In the genomic region with DNA sequence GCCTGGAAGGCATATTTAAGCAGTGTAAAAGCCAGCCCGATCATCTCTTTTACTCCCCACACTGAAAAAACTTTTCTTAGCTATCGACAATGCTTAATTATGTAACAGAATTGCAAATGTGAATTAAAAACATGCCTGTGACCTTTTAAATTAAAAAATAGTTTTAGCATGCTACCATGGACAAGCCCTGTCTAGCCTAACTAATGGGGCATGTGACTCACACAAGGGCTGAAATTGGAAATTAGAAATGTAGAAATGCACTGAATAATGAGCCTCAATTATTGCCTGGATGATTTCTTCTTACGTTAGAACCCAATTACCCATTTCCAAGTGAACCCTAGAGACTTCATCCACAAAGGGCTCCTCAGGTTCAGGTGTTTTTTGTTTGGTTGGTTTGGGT, we compare ENCODE assay signal across 2 cellular contexts.
TF ChIP-seq lines count a peak whose summit lies in the region.

No MANE protein-coding gene starts in this region.

TF ChIP-seq in SK-N-SH, 30 proteins besides CTCF, POLR2A, EP300 and RAD21 (continued from another document):
- TF ChIP-seq, protein P1, sequence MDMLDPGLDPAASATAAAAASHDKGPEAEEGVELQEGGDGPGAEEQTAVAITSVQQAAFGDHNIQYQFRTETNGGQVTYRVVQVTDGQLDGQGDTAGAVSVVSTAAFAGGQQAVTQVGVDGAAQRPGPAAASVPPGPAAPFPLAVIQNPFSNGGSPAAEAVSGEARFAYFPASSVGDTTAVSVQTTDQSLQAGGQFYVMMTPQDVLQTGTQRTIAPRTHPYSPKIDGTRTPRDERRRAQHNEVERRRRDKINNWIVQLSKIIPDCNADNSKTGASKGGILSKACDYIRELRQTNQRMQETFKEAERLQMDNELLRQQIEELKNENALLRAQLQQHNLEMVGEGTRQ (IDR thresholded peaks at IDR 0.05; ENCODE audit: borderline replicate concordance, low read depth, low read length): no peak
- TF ChIP-seq, protein P2, sequence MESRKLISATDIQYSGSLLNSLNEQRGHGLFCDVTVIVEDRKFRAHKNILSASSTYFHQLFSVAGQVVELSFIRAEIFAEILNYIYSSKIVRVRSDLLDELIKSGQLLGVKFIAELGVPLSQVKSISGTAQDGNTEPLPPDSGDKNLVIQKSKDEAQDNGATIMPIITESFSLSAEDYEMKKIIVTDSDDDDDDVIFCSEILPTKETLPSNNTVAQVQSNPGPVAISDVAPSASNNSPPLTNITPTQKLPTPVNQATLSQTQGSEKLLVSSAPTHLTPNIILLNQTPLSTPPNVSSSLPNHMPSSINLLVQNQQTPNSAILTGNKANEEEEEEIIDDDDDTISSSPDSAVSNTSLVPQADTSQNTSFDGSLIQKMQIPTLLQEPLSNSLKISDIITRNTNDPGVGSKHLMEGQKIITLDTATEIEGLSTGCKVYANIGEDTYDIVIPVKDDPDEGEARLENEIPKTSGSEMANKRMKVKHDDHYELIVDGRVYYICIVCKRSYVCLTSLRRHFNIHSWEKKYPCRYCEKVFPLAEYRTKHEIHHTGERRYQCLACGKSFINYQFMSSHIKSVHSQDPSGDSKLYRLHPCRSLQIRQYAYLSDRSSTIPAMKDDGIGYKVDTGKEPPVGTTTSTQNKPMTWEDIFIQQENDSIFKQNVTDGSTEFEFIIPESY (IDR thresholded peaks at IDR 0.05; ENCODE audit: borderline replicate concordance, low read depth): no peak
- TF ChIP-seq, protein P3, sequence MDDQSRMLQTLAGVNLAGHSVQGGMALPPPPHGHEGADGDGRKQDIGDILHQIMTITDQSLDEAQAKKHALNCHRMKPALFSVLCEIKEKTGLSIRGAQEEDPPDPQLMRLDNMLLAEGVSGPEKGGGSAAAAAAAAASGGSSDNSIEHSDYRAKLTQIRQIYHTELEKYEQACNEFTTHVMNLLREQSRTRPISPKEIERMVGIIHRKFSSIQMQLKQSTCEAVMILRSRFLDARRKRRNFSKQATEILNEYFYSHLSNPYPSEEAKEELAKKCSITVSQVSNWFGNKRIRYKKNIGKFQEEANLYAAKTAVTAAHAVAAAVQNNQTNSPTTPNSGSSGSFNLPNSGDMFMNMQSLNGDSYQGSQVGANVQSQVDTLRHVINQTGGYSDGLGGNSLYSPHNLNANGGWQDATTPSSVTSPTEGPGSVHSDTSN (IDR thresholded peaks at IDR 0.05): no peak
- TF ChIP-seq ELF1 (IDR thresholded peaks at IDR 0.05): no peak
- no peak for TF ChIP-seq MAX (IDR thresholded peaks at IDR 0.05; ENCODE audit: low read depth)
- TF ChIP-seq CHD2 (IDR thresholded peaks at IDR 0.05; ENCODE audit: low read length, partially characterized antibody): no peak
- TF ChIP-seq TCF12 (IDR thresholded peaks at IDR 0.05): no peak
- TF ChIP-seq TEAD4 (IDR thresholded peaks at IDR 0.05; ENCODE audit: borderline replicate concordance, insufficient read depth): no peak
- TF ChIP-seq FOSL2 (IDR thresholded peaks at IDR 0.05; ENCODE audit: borderline replicate concordance, low read depth): no peak
- no peak for TF ChIP-seq RCOR1 (IDR thresholded peaks at IDR 0.05; ENCODE audit: low read length)

TF ChIP-seq in SK-N-SH treated with all-trans-retinoic acid at 6 μM for 48 hours, 23 proteins besides CTCF, POLR2A, EP300 and RAD21 (continued from another document):
- TF ChIP-seq, protein P4, sequence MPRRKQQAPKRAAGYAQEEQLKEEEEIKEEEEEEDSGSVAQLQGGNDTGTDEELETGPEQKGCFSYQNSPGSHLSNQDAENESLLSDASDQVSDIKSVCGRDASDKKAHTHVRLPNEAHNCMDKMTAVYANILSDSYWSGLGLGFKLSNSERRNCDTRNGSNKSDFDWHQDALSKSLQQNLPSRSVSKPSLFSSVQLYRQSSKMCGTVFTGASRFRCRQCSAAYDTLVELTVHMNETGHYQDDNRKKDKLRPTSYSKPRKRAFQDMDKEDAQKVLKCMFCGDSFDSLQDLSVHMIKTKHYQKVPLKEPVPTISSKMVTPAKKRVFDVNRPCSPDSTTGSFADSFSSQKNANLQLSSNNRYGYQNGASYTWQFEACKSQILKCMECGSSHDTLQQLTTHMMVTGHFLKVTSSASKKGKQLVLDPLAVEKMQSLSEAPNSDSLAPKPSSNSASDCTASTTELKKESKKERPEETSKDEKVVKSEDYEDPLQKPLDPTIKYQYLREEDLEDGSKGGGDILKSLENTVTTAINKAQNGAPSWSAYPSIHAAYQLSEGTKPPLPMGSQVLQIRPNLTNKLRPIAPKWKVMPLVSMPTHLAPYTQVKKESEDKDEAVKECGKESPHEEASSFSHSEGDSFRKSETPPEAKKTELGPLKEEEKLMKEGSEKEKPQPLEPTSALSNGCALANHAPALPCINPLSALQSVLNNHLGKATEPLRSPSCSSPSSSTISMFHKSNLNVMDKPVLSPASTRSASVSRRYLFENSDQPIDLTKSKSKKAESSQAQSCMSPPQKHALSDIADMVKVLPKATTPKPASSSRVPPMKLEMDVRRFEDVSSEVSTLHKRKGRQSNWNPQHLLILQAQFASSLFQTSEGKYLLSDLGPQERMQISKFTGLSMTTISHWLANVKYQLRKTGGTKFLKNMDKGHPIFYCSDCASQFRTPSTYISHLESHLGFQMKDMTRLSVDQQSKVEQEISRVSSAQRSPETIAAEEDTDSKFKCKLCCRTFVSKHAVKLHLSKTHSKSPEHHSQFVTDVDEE (CRISPR knock-in tag; IDR thresholded peaks at IDR 0.05): no peak
- no peak for TF ChIP-seq ISL1 (CRISPR knock-in tag; IDR thresholded peaks at IDR 0.05)
